ENCODE assay signal across 8 cellular contexts in genomic region chr3:12287727-12288465, GRCh38. TPM values are rescaled to one million over a fixed set of nuclear protein-coding genes. Genes with fewer than 3 reads are reported as not detected.
A peak's percentile ranks its signal among the peaks of the same experiment; 100 is the strongest.
DNase-seq lines count a peak whose midpoint lies in the region; ATAC-seq and TF ChIP-seq lines count a peak whose summit lies in the region.

No MANE protein-coding gene starts in this region.

- no peak overlapping the region for H3K27ac Mint-ChIP-seq in activated naive CD8-positive, alpha-beta T cell treated with anti-CD3 and anti-CD28 coated beads, Interleukin-2, amount 50 U/mL, for 24 hours

- H3K27me3 Mint-ChIP-seq in activated naive CD8-positive, alpha-beta T cell treated with anti-CD3 and anti-CD28 coated beads, Interleukin-2, amount 50 U/mL, for 24 hours = peaks cover 69% of the 10 kb centered on the region

- ATAC-seq in activated naive CD8-positive, alpha-beta T cell treated with anti-CD3 and anti-CD28 coated beads, Interleukin-2, amount 50 U/mL, for 24 hours = no peak
- ATAC-seq in right cardiac atrium (peak; percentile 89 to 93), gastrocnemius medialis (peak; percentile 35 to 46), HG02763 (IDR thresholded peaks at IDR 0.05; ENCODE audit: unreplicated experiment) (no peak), HG02973 (IDR thresholded peaks at IDR 0.05; ENCODE audit: unreplicated experiment) (no peak)

- peaks cover 1% of the 10 kb centered on the region for H3K36me3 Mint-ChIP-seq in activated naive CD8-positive, alpha-beta T cell treated with anti-CD3 and anti-CD28 coated beads, Interleukin-2, amount 50 U/mL, for 24 hours (ENCODE audit: low read depth)

- H3K4me1 ChIP-seq in right cardiac atrium (ENCODE audit: control insufficient read depth, insufficient read depth, low read length) = no peaks in the 10 kb centered on the region
- peaks cover 0 to 11% of the 10 kb centered on the region in 2 donors for H3K4me1 ChIP-seq in gastrocnemius medialis

- in situ Hi-C loops in gastrocnemius medialis (cut with MboI; ENCODE audit: low sequenced_read_pairs in 4 of 4) = no loop called here

- peak; percentile 76 for DNase-seq in AG08396 (ENCODE audit: low spot score)
- DNase-seq in HCEC 1CT = peak; percentile 58
- DNase-seq in activated naive CD8-positive, alpha-beta T cell treated with anti-CD3 and anti-CD28 coated beads, Interleukin-2, amount 50 U/mL, for 24 hours = no peak
- peak; percentile 58 to 84 (median 84) for DNase-seq in right cardiac atrium
- DNase-seq in gastrocnemius medialis = no peak
- DNase-seq in stimulated activated CD4-positive, alpha-beta T cell treated with anti-CD3 and anti-CD28 coated beads, Interleukin-4, amount 100 ng/mL, for 1 hour = no peak

- no peak for TF ChIP-seq POLR2A in gastrocnemius medialis (IDR thresholded peaks at IDR 0.05)

- peak overlapping the region; percentile 79 for H3K27ac ChIP-seq in right cardiac atrium (ENCODE audit: low read length)
- peak overlapping the region; percentile 76 to 80 (median 79) for H3K27ac ChIP-seq in gastrocnemius medialis

- peak overlapping the region; percentile 53 for H3K4me3 Mint-ChIP-seq in activated naive CD8-positive, alpha-beta T cell treated with anti-CD3 and anti-CD28 coated beads, Interleukin-2, amount 50 U/mL, for 24 hours

- intact Hi-C loops in right cardiac atrium (cut with DNase I) = loop anchor here in 1 of 4 donors (5.0 kb wide), 1 partner anchor 194 kb away; the partner anchor contains the start of gene TSEN2
- intact Hi-C loops in gastrocnemius medialis (cut with DNase I; ENCODE audit: low total_unique reads) = loop anchor here (5.0 kb wide), 1 partner anchor 194 kb away; the partner anchor contains the start of gene TSEN2

- H3K4me1 Mint-ChIP-seq in activated naive CD8-positive, alpha-beta T cell treated with anti-CD3 and anti-CD28 coated beads, Interleukin-2, amount 50 U/mL, for 24 hours = peaks cover 19% of the 10 kb centered on the region

- TF ChIP-seq CTCF in gastrocnemius medialis (IDR thresholded peaks at IDR 0.05 in 4 of 5, conservative IDR thresholded peaks at IDR 0.05 in 1 of 5) = no peak

- H3K9me3 ChIP-seq in right cardiac atrium (ENCODE audit: control insufficient read depth, low read length) (no peaks in the 10 kb centered on the region), gastrocnemius medialis (no peaks in the 10 kb centered on the region)

- H3K27me3 ChIP-seq in right cardiac atrium (ENCODE audit: control insufficient read depth, insufficient read depth) = no peaks in the 10 kb centered on the region
- peaks cover 5 to 46% (median 26%) of the 10 kb centered on the region in 3 donors for H3K27me3 ChIP-seq in gastrocnemius medialis

- H3K9me3 Mint-ChIP-seq in activated naive CD8-positive, alpha-beta T cell treated with anti-CD3 and anti-CD28 coated beads, Interleukin-2, amount 50 U/mL, for 24 hours = peaks cover 7% of the 10 kb centered on the region

- H3K4me3 ChIP-seq in right cardiac atrium (ENCODE audit: low read length) (peak overlapping the region; percentile 61), gastrocnemius medialis (peak overlapping the region; percentile 62 to 71 (median 66))

- under 1% methylated on average over 79 of the region's 100 CpGs for WGBS in right cardiac atrium

- H3K36me3 ChIP-seq in gastrocnemius medialis = no peaks in the 10 kb centered on the region

RNA-seq across cellular contexts. Expression of gene PPARG, which starts 1.0 kb away (rescaled TPM):
- 10 to 100 TPM; 10.4 to 18.9 (median 15.1) TPM for total RNA-seq in right cardiac atrium
- polyA plus RNA-seq in right cardiac atrium = 16.7 TPM
- 10 to 100 TPM in 1 of 4 donors, 1 to 10 TPM in 3; 4.9 to 10.6 (median 8.5) TPM for total RNA-seq in gastrocnemius medialis

Comparison
In these comparisons a context has a peak if more than half of its experiments do, and no peak if none do; other contexts are left out.
1. DNase-seq: peak in AG08396 (single experiment), HCEC 1CT (single experiment) and right cardiac atrium (3 of 3); none in activated naive CD8-positive, alpha-beta T cell treated with anti-CD3 and anti-CD28 coated beads, Interleukin-2, amount 50 U/mL, for 24 hours (single experiment), gastrocnemius medialis (0 of 2) and stimulated activated CD4-positive, alpha-beta T cell treated with anti-CD3 and anti-CD28 coated beads, Interleukin-4, amount 100 ng/mL, for 1 hour (single experiment).
2. ATAC-seq: peak in right cardiac atrium (2 of 2) and gastrocnemius medialis (2 of 2); none in activated naive CD8-positive, alpha-beta T cell treated with anti-CD3 and anti-CD28 coated beads, Interleukin-2, amount 50 U/mL, for 24 hours (single experiment), HG02763 (single experiment) and HG02973 (single experiment).